In the genomic region with DNA sequence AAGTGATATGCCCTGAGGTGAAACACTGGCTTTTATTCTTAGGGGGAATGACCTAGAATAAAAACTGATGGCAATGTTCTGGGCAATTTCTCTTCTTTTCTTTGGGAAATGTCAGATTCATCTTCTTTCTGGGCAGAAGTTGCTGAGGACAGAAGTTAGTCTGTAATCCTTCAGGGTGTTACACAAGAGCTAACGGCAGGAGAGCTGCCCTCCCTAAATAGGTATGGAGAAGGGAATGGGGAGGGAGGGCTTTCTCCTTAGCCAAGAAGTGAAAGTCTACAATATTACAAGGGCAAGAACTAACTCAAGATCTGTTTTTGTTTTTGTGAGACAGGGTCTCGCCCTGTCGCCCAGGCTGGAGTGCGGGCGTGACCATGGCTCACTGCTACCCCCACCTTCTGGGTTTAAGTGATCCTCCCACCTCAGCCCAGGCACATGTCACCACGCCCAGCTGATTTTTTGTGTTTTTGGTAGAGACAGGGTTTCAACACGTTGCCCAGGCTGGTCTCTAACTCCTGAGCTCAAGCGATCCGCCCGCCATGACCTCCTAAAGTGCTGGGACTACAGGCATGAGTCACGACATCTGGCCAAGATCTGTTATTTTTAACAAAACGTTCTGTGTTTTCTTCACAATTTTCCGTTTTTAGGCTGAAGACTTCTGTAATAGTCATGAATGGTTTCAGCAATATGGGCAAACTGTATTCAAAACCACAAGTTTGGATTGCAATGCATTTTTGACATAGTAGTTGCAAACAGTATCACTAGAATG, we compare ENCODE assay signal across 11 cellular contexts. TPM values are rescaled to one million over a fixed set of nuclear protein-coding genes. Genes with fewer than 3 reads are reported as not detected.
A peak's percentile ranks its signal among the peaks of the same experiment; 100 is the strongest.
DNase-seq lines count a peak whose midpoint lies in the region; ATAC-seq, FAIRE-seq and TF ChIP-seq lines count a peak whose summit lies in the region.
"Had no signal": no experiment of that assay in that cellular context is flagged by ENCODE, and none has a peak within 500 bp of the region (broad histone marks: within the 10 kb centered on the region; RNA-seq: fewer than 3 reads in every experiment).

No MANE protein-coding gene starts in this region.

- H3K27me3 ChIP-seq in gastroesophageal sphincter (no peaks in the 10 kb centered on the region), suprapubic skin (no peaks in the 10 kb centered on the region), pancreas (no peaks in the 10 kb centered on the region)

- peak; percentile 18 for DNase-seq in HCEC 1CT
- DNase-seq in SK-MEL-5 (ENCODE audit: low read depth, low spot score) = peak; percentile 46
- peak in 1 of 2 donors; percentile 64 for DNase-seq in suprapubic skin (ENCODE audit: low spot score in 2 of 2)
- no peak for DNase-seq in NCI-H1930 (lab: John Stamatoyannopoulos, UW)
- DNase-seq in pancreas = no peak
- DNase-seq in cortex of kidney (lab: John Stamatoyannopoulos, UW) = no peak
- DNase-seq: activated CD4-positive, CD25-positive, alpha-beta regulatory T cell treated with anti-CD3 and anti-CD28 coated beads, Interleukin-2, amount 50 U/mL, for 72 hours; activated naive CD4-positive, alpha-beta T cell treated with anti-CD3 and anti-CD28 coated beads, Interleukin-2, amount 10 ng/mL, durations not matched to agents 7 days and 5 days; effector CD8-positive, alpha-beta T cell; NCI-H2029 treated with DMSO at 0.1 percent for 48 hours had no signal

- H3K27ac ChIP-seq in gastroesophageal sphincter (peak overlapping the region in 2 of 4 donors; percentile 35 to 55), suprapubic skin (peak overlapping the region; percentile 2), pancreas (no peak overlapping the region)

- 58 to 85% methylated on average over 3 to 12 of the region's 13 CpGs for WGBS in gastroesophageal sphincter (ENCODE audit: low coverage in 1 of 2), 2 donors
- WGBS in suprapubic skin = 76% methylated on average over 13 of the region's 13 CpGs
- 88% methylated on average over 13 of the region's 13 CpGs for WGBS in pancreas, 2 donors

- intact Hi-C loops in pancreas (cut with DNase I) = no loop called here

- H3K4me3 ChIP-seq in gastroesophageal sphincter (no peak overlapping the region), suprapubic skin (no peak overlapping the region), pancreas (no peak overlapping the region)

- no peak for FAIRE-seq in pancreas (lab: Jason Lieb, UNC)

- no peak for TF ChIP-seq CTCF in gastroesophageal sphincter (IDR thresholded peaks at IDR 0.05)
- no peak for TF ChIP-seq CTCF in suprapubic skin (IDR thresholded peaks at IDR 0.05)
- no peak for TF ChIP-seq CTCF in pancreas (IDR thresholded peaks at IDR 0.05)

- no peak for TF ChIP-seq EP300 in gastroesophageal sphincter (IDR thresholded peaks at IDR 0.05)
- TF ChIP-seq EP300 in suprapubic skin (IDR thresholded peaks at IDR 0.05) = no peak

- no peak for TF ChIP-seq POLR2A in gastroesophageal sphincter (IDR thresholded peaks at IDR 0.05)
- no peak for TF ChIP-seq POLR2A in suprapubic skin (IDR thresholded peaks at IDR 0.05)

- in situ Hi-C loops in SK-MEL-5 (cut with HindIII; ENCODE audit: low pct_unique_long_range_greater_than_20kb, low sequenced_read_pairs) = no loop called here

- ATAC-seq in gastroesophageal sphincter (peak; percentile 31), pancreas (no peak)

- H3K4me1 ChIP-seq in gastroesophageal sphincter = no peaks in the 10 kb centered on the region
- no peaks in the 10 kb centered on the region for H3K4me1 ChIP-seq in suprapubic skin
- no peaks in the 10 kb centered on the region for H3K4me1 ChIP-seq in pancreas

- H3K36me3 ChIP-seq in gastroesophageal sphincter (peaks cover 0 to 5% of the 10 kb centered on the region in 2 donors), suprapubic skin (no peaks in the 10 kb centered on the region), pancreas (no peaks in the 10 kb centered on the region)

- H3K9me3 ChIP-seq in gastroesophageal sphincter (no peaks in the 10 kb centered on the region), suprapubic skin (no peaks in the 10 kb centered on the region), pancreas (no peaks in the 10 kb centered on the region)

RNA-seq across cellular contexts. Expression of a gene that starts 7.2 kb away (rescaled TPM):
- total RNA-seq in SK-MEL-5 (2014; rRNA removed; shearing (Covaris generic)) = 0.16 TPM in 1 of 2 replicates, not detected in the other
- polyA plus RNA-seq in SK-MEL-5 (2015; cell fraction: cytosol; rRNA removed) = 0.14 TPM in 2 replicates
- polyA plus RNA-seq in SK-MEL-5 (2015; cell fraction: nucleus; rRNA removed) = not detected in 2 replicates
- total RNA-seq in gastroesophageal sphincter = 1 to 10 TPM; 2.0 to 8.5 (median 6.0) TPM
- 1 to 10 TPM in 3 of 4 donors, under 1 TPM in 1; 0.91 to 2.5 (median 1.8) TPM for total RNA-seq in suprapubic skin
- 10 to 100 TPM in 1 of 6 donors, 1 to 10 TPM in 5; 4.0 to 10.4 (median 5.0) TPM for total RNA-seq in pancreas
- polyA plus RNA-seq in pancreas = 10 to 100 TPM; 12.1 to 12.3 TPM

RNA-seq across cellular contexts. Expression of a gene that starts 30.7 kb away (rescaled TPM):
- 0.58 and 0.67 TPM in 2 replicates for total RNA-seq in SK-MEL-5 (2014; rRNA removed; shearing (Covaris generic))
- polyA plus RNA-seq in SK-MEL-5 (2015; cell fraction: cytosol; rRNA removed) = 0.46 and 1.2 TPM in 2 replicates
- 0.63 and 0.84 TPM in 2 replicates for polyA plus RNA-seq in SK-MEL-5 (2015; cell fraction: nucleus; rRNA removed)
- total RNA-seq in gastroesophageal sphincter (1 to 10 TPM; 5.2 to 7.8 (median 7.6) TPM), suprapubic skin (1 to 10 TPM; 1.6 to 3.5 (median 2.8) TPM), pancreas (10 to 100 TPM in 1 of 6 donors, 1 to 10 TPM in 5; 4.4 to 14.6 (median 6.9) TPM)
- 1 to 10 TPM; 2.4 TPM for polyA plus RNA-seq in pancreas

Comparison
In these comparisons a context has a peak if more than half of its experiments do, and no peak if none do; other contexts are left out.
1. DNase-seq: peak in HCEC 1CT (single experiment) and SK-MEL-5 (single experiment); none in NCI-H1930 (0 of 2), pancreas (0 of 6) and cortex of kidney (single experiment).